Comparison of ENCODE assay signal across 1 cellular context in the genomic region with DNA sequence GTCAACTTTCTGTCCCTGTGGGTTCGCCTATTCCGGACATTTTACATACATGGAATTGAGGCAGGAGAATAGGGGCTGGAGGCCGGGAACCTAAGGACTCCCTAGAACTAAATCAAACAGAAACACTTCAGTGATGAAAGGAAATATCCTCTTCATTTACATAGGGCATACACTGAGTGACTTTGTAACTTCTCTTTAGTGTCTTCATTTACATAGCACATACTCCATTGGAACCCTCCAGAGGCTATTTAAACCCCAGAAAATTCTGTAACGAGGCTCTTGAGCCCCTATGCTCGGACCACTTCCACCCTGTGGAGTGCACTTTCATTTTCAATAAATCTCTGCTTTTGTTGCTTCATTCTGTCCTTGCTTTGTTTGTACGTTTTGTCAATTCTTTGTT.
TF ChIP-seq lines count a peak whose summit lies in the region.

No MANE protein-coding gene starts in this region.

TF ChIP-seq in HepG2, 621 proteins besides CTCF, POLR2A, EP300 and RAD21:
- TF ChIP-seq, protein P1, sequence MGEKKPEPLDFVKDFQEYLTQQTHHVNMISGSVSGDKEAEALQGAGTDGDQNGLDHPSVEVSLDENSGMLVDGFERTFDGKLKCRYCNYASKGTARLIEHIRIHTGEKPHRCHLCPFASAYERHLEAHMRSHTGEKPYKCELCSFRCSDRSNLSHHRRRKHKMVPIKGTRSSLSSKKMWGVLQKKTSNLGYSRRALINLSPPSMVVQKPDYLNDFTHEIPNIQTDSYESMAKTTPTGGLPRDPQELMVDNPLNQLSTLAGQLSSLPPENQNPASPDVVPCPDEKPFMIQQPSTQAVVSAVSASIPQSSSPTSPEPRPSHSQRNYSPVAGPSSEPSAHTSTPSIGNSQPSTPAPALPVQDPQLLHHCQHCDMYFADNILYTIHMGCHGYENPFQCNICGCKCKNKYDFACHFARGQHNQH (CRISPR knock-in tag; IDR thresholded peaks at IDR 0.05): no peak
- no peak for TF ChIP-seq ZNF614 (CRISPR knock-in tag; IDR thresholded peaks at IDR 0.05; ENCODE audit: borderline replicate concordance)
- TF ChIP-seq STAG1 (CRISPR knock-in tag; IDR thresholded peaks at IDR 0.05): no peak
- TF ChIP-seq MIER2 (CRISPR knock-in tag; IDR thresholded peaks at IDR 0.05): no peak
- TF ChIP-seq KLF16 (CRISPR knock-in tag; IDR thresholded peaks at IDR 0.05): no peak
- TF ChIP-seq ZNF350 (CRISPR knock-in tag; IDR thresholded peaks at IDR 0.05; ENCODE audit: borderline replicate concordance, low read depth): no peak
- TF ChIP-seq, protein P2, sequence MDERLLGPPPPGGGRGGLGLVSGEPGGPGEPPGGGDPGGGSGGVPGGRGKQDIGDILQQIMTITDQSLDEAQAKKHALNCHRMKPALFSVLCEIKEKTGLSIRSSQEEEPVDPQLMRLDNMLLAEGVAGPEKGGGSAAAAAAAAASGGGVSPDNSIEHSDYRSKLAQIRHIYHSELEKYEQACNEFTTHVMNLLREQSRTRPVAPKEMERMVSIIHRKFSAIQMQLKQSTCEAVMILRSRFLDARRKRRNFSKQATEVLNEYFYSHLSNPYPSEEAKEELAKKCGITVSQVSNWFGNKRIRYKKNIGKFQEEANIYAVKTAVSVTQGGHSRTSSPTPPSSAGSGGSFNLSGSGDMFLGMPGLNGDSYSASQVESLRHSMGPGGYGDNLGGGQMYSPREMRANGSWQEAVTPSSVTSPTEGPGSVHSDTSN (CRISPR knock-in tag; IDR thresholded peaks at IDR 0.05): no peak
- TF ChIP-seq ZNF329 (CRISPR knock-in tag; IDR thresholded peaks at IDR 0.05; ENCODE audit: low read depth): no peak
- no peak for TF ChIP-seq ZNF335 (CRISPR knock-in tag; IDR thresholded peaks at IDR 0.05)
- no peak for TF ChIP-seq SMAD9 (CRISPR knock-in tag; IDR thresholded peaks at IDR 0.05)
- no peak for TF ChIP-seq MLLT10 (CRISPR knock-in tag; IDR thresholded peaks at IDR 0.05)
- no peak for TF ChIP-seq SMYD3 (CRISPR knock-in tag; IDR thresholded peaks at IDR 0.05)
- TF ChIP-seq, protein P3, sequence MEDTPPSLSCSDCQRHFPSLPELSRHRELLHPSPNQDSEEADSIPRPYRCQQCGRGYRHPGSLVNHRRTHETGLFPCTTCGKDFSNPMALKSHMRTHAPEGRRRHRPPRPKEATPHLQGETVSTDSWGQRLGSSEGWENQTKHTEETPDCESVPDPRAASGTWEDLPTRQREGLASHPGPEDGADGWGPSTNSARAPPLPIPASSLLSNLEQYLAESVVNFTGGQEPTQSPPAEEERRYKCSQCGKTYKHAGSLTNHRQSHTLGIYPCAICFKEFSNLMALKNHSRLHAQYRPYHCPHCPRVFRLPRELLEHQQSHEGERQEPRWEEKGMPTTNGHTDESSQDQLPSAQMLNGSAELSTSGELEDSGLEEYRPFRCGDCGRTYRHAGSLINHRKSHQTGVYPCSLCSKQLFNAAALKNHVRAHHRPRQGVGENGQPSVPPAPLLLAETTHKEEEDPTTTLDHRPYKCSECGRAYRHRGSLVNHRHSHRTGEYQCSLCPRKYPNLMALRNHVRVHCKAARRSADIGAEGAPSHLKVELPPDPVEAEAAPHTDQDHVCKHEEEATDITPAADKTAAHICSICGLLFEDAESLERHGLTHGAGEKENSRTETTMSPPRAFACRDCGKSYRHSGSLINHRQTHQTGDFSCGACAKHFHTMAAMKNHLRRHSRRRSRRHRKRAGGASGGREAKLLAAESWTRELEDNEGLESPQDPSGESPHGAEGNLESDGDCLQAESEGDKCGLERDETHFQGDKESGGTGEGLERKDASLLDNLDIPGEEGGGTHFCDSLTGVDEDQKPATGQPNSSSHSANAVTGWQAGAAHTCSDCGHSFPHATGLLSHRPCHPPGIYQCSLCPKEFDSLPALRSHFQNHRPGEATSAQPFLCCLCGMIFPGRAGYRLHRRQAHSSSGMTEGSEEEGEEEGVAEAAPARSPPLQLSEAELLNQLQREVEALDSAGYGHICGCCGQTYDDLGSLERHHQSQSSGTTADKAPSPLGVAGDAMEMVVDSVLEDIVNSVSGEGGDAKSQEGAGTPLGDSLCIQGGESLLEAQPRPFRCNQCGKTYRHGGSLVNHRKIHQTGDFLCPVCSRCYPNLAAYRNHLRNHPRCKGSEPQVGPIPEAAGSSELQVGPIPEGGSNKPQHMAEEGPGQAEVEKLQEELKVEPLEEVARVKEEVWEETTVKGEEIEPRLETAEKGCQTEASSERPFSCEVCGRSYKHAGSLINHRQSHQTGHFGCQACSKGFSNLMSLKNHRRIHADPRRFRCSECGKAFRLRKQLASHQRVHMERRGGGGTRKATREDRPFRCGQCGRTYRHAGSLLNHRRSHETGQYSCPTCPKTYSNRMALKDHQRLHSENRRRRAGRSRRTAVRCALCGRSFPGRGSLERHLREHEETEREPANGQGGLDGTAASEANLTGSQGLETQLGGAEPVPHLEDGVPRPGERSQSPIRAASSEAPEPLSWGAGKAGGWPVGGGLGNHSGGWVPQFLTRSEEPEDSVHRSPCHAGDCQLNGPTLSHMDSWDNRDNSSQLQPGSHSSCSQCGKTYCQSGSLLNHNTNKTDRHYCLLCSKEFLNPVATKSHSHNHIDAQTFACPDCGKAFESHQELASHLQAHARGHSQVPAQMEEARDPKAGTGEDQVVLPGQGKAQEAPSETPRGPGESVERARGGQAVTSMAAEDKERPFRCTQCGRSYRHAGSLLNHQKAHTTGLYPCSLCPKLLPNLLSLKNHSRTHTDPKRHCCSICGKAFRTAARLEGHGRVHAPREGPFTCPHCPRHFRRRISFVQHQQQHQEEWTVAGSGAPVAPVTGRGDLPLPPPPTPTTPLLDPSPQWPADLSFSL (CRISPR knock-in tag; IDR thresholded peaks at IDR 0.05): no peak
- TF ChIP-seq KDM2A (CRISPR knock-in tag; IDR thresholded peaks at IDR 0.05; ENCODE audit: borderline replicate concordance, low read depth): no peak
- TF ChIP-seq, protein P4, sequence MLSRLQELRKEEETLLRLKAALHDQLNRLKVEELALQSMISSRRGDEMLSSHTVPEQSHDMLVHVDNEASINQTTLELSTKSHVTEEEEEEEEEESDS (CRISPR knock-in tag; IDR thresholded peaks at IDR 0.05; ENCODE audit: borderline replicate concordance): no peak
- TF ChIP-seq PLRG1 (conservative IDR thresholded peaks at IDR 0.05): no peak
- no peak for TF ChIP-seq FIP1L1 (IDR thresholded peaks at IDR 0.05; ENCODE audit: borderline replicate concordance, insufficient read depth, low read depth, low read length)
- TF ChIP-seq ZNF382 (CRISPR knock-in tag; IDR thresholded peaks at IDR 0.05; ENCODE audit: borderline replicate concordance): no peak
- no peak for TF ChIP-seq TEAD3 (CRISPR knock-in tag; optimal IDR thresholded peaks at IDR 0.05; ENCODE audit: borderline replicate concordance)
